Comparison of ENCODE assay signal across 1 cellular context in the genomic region with DNA sequence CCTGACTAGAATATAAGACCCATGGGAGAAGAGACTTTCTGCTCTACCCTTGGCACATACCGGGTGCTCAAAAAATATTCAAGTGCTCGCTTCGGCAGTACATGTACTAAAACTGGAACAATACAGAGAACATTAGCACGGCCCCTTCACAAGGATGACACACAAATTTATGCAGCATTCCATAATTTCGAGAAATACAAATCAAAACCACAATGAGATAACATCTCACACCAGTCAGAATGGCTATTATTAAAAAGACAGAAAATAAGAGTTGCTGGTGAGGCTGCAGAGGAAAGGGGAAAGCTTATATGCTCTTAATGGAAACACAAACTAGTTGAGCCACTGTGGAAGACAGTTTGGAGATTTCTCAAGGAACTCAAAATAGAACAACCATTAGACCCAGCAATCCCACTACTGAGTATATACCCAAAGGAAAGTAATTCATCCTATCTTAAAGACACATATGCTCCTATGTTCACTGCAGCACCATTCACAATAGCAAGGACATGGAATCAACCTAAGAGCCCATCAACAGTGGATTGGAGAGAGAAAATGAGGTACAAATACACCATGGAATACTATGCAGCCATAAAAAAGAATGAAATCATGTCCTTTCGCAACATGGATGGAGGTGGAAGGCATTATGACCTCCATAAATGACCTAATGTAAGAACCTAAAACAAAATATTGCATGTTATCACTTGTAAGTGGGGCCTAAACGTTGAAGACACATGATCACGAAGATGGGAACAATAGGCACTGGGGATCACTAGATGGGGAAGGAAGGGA.
TF ChIP-seq lines count a peak whose summit lies in the region.

No MANE protein-coding gene starts in this region.

TF ChIP-seq in GM23338, 12 proteins besides CTCF, POLR2A, EP300 and RAD21 (continued from another document):
- TF ChIP-seq, protein P1, sequence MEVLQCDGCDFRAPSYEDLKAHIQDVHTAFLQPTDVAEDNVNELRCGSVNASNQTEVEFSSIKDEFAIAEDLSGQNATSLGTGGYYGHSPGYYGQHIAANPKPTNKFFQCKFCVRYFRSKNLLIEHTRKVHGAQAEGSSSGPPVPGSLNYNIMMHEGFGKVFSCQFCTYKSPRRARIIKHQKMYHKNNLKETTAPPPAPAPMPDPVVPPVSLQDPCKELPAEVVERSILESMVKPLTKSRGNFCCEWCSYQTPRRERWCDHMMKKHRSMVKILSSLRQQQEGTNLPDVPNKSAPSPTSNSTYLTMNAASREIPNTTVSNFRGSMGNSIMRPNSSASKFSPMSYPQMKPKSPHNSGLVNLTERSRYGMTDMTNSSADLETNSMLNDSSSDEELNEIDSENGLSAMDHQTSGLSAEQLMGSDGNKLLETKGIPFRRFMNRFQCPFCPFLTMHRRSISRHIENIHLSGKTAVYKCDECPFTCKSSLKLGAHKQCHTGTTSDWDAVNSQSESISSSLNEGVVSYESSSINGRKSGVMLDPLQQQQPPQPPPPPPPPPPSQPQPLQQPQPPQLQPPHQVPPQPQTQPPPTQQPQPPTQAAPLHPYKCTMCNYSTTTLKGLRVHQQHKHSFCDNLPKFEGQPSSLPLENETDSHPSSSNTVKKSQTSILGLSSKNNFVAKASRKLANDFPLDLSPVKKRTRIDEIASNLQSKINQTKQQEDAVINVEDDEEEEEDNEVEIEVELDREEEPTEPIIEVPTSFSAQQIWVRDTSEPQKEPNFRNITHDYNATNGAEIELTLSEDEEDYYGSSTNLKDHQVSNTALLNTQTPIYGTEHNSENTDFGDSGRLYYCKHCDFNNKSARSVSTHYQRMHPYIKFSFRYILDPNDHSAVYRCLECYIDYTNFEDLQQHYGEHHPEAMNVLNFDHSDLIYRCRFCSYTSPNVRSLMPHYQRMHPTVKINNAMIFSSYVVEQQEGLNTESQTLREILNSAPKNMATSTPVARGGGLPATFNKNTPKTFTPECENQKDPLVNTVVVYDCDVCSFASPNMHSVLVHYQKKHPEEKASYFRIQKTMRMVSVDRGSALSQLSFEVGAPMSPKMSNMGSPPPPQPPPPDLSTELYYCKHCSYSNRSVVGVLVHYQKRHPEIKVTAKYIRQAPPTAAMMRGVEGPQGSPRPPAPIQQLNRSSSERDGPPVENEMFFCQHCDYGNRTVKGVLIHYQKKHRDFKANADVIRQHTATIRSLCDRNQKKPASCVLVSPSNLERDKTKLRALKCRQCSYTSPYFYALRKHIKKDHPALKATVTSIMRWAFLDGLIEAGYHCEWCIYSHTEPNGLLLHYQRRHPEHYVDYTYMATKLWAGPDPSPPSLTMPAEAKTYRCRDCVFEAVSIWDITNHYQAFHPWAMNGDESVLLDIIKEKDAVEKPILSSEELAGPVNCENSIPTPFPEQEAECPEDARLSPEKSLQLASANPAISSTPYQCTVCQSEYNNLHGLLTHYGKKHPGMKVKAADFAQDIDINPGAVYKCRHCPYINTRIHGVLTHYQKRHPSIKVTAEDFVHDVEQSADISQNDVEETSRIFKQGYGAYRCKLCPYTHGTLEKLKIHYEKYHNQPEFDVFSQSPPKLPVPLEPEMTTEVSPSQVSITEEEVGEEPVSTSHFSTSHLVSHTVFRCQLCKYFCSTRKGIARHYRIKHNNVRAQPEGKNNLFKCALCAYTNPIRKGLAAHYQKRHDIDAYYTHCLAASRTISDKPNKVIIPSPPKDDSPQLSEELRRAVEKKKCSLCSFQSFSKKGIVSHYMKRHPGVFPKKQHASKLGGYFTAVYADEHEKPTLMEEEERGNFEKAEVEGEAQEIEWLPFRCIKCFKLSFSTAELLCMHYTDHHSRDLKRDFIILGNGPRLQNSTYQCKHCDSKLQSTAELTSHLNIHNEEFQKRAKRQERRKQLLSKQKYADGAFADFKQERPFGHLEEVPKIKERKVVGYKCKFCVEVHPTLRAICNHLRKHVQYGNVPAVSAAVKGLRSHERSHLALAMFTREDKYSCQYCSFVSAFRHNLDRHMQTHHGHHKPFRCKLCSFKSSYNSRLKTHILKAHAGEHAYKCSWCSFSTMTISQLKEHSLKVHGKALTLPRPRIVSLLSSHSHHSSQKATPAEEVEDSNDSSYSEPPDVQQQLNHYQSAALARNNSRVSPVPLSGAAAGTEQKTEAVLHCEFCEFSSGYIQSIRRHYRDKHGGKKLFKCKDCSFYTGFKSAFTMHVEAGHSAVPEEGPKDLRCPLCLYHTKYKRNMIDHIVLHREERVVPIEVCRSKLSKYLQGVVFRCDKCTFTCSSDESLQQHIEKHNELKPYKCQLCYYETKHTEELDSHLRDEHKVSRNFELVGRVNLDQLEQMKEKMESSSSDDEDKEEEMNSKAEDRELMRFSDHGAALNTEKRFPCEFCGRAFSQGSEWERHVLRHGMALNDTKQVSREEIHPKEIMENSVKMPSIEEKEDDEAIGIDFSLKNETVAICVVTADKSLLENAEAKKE (CRISPR knock-in tag; IDR thresholded peaks at IDR 0.05): no peak
- TF ChIP-seq POLR2AphosphoS5 (IDR thresholded peaks at IDR 0.05; ENCODE audit: low read depth) (no peak), ZNF331 (CRISPR knock-in tag; IDR thresholded peaks at IDR 0.05; ENCODE audit: low read depth) (no peak), STAT1 (IDR thresholded peaks at IDR 0.05; ENCODE audit: unreplicated experiment) (no peak), CREB1 (CRISPR knock-in tag; IDR thresholded peaks at IDR 0.05; ENCODE audit: low read depth) (no peak), EZH2 (IDR thresholded peaks at IDR 0.05; ENCODE audit: low read depth, unreplicated experiment) (no peak), EZH2phosphoT487 (IDR thresholded peaks at IDR 0.05; ENCODE audit: unreplicated experiment) (no peak), ZNF114 (CRISPR knock-in tag; IDR thresholded peaks at IDR 0.05) (no peak)
- TF ChIP-seq, protein P2, sequence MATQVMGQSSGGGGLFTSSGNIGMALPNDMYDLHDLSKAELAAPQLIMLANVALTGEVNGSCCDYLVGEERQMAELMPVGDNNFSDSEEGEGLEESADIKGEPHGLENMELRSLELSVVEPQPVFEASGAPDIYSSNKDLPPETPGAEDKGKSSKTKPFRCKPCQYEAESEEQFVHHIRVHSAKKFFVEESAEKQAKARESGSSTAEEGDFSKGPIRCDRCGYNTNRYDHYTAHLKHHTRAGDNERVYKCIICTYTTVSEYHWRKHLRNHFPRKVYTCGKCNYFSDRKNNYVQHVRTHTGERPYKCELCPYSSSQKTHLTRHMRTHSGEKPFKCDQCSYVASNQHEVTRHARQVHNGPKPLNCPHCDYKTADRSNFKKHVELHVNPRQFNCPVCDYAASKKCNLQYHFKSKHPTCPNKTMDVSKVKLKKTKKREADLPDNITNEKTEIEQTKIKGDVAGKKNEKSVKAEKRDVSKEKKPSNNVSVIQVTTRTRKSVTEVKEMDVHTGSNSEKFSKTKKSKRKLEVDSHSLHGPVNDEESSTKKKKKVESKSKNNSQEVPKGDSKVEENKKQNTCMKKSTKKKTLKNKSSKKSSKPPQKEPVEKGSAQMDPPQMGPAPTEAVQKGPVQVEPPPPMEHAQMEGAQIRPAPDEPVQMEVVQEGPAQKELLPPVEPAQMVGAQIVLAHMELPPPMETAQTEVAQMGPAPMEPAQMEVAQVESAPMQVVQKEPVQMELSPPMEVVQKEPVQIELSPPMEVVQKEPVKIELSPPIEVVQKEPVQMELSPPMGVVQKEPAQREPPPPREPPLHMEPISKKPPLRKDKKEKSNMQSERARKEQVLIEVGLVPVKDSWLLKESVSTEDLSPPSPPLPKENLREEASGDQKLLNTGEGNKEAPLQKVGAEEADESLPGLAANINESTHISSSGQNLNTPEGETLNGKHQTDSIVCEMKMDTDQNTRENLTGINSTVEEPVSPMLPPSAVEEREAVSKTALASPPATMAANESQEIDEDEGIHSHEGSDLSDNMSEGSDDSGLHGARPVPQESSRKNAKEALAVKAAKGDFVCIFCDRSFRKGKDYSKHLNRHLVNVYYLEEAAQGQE (IDR thresholded peaks at IDR 0.05; ENCODE audit: unreplicated experiment): no peak
- TF ChIP-seq, protein P3, sequence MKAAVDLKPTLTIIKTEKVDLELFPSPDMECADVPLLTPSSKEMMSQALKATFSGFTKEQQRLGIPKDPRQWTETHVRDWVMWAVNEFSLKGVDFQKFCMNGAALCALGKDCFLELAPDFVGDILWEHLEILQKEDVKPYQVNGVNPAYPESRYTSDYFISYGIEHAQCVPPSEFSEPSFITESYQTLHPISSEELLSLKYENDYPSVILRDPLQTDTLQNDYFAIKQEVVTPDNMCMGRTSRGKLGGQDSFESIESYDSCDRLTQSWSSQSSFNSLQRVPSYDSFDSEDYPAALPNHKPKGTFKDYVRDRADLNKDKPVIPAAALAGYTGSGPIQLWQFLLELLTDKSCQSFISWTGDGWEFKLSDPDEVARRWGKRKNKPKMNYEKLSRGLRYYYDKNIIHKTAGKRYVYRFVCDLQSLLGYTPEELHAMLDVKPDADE (IDR thresholded peaks at IDR 0.05): no peak
